In genomic region chr6:34237722-34238506, GRCh38 we compare ENCODE assay signal across 1 cellular context.
TF ChIP-seq lines count a peak whose summit lies in the region.

No MANE protein-coding gene starts in this region.

TF ChIP-seq in K562, 482 proteins besides CTCF, POLR2A, EP300 and RAD21 (continued from another document and continues in another):
- TF ChIP-seq ZFP30 (CRISPR knock-in tag; IDR thresholded peaks at IDR 0.05; ENCODE audit: borderline replicate concordance) = no peak
- peak; percentile 73 for TF ChIP-seq MXI1 (IDR thresholded peaks at IDR 0.05; ENCODE audit: low read depth, low read length)
- TF ChIP-seq ZNF431 (CRISPR knock-in tag; IDR thresholded peaks at IDR 0.05) = peak; percentile 94
- no peak for TF ChIP-seq NR4A1 (CRISPR knock-in tag; IDR thresholded peaks at IDR 0.05)
- TF ChIP-seq NR4A1 (tag; IDR thresholded peaks at IDR 0.05) = peak; percentile 91
- TF ChIP-seq ELF4 (CRISPR knock-in tag; IDR thresholded peaks at IDR 0.05) = 0 out of 2 replicates have a peak, but pooled peaks have one; percentile 32
- peak in 1 of 2 experiments; percentile 94; a peak in 1 of 4 replicates for TF ChIP-seq UBTF (IDR thresholded peaks at IDR 0.05; ENCODE audit: borderline replicate concordance in 1 of 2, low read depth in 2 of 2, low read length in 2 of 2)
- no peak for TF ChIP-seq ZNF280A (IDR thresholded peaks at IDR 0.05; ENCODE audit: low read depth, partially characterized antibody)
- TF ChIP-seq PML (IDR thresholded peaks at IDR 0.05; ENCODE audit: low read length) = no peak
- TF ChIP-seq EWSR1 (IDR thresholded peaks at IDR 0.05; ENCODE audit: borderline replicate concordance, low read depth, partially characterized antibody) = no peak
- TF ChIP-seq, protein P1, sequence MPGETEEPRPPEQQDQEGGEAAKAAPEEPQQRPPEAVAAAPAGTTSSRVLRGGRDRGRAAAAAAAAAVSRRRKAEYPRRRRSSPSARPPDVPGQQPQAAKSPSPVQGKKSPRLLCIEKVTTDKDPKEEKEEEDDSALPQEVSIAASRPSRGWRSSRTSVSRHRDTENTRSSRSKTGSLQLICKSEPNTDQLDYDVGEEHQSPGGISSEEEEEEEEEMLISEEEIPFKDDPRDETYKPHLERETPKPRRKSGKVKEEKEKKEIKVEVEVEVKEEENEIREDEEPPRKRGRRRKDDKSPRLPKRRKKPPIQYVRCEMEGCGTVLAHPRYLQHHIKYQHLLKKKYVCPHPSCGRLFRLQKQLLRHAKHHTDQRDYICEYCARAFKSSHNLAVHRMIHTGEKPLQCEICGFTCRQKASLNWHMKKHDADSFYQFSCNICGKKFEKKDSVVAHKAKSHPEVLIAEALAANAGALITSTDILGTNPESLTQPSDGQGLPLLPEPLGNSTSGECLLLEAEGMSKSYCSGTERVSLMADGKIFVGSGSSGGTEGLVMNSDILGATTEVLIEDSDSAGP (CRISPR knock-in tag; IDR thresholded peaks at IDR 0.05) = 0 out of 2 replicates have a peak, but pooled peaks have one; percentile 72
- no peak for TF ChIP-seq CBFA2T2 (conservative IDR thresholded peaks at IDR 0.05)
- no peak for TF ChIP-seq ZNF717 (CRISPR knock-in tag; IDR thresholded peaks at IDR 0.05)
- TF ChIP-seq DDX20 (tag; IDR thresholded peaks at IDR 0.05; ENCODE audit: low read depth) = no peak
- TF ChIP-seq LEF1 (IDR thresholded peaks at IDR 0.05) = no peak
- no peak; the same call in 1 of the 2 replicates for TF ChIP-seq ZNF384 (IDR thresholded peaks at IDR 0.05; ENCODE audit: low read depth, low read length)
- peak; percentile 54; the same call in 1 of the 2 replicates for TF ChIP-seq SIN3B (IDR thresholded peaks at IDR 0.05; ENCODE audit: low read depth)
- no peak for TF ChIP-seq TCFL5 (CRISPR knock-in tag; conservative IDR thresholded peaks at IDR 0.05)
- no peak for TF ChIP-seq E4F1 (CRISPR knock-in tag; IDR thresholded peaks at IDR 0.05; ENCODE audit: borderline replicate concordance)
- TF ChIP-seq ARID2 (IDR thresholded peaks at IDR 0.05) = no peak
- TF ChIP-seq JUND (IDR thresholded peaks at IDR 0.05; ENCODE audit: borderline replicate concordance, low read depth, low read length) = peak; percentile 48; the same call in 1 of the 2 replicates
- TF ChIP-seq JUND (tag; IDR thresholded peaks at IDR 0.05; ENCODE audit: borderline replicate concordance, low read depth, low read length) = no peak; the same call in 2 of the 3 replicates
- TF ChIP-seq, protein P2, sequence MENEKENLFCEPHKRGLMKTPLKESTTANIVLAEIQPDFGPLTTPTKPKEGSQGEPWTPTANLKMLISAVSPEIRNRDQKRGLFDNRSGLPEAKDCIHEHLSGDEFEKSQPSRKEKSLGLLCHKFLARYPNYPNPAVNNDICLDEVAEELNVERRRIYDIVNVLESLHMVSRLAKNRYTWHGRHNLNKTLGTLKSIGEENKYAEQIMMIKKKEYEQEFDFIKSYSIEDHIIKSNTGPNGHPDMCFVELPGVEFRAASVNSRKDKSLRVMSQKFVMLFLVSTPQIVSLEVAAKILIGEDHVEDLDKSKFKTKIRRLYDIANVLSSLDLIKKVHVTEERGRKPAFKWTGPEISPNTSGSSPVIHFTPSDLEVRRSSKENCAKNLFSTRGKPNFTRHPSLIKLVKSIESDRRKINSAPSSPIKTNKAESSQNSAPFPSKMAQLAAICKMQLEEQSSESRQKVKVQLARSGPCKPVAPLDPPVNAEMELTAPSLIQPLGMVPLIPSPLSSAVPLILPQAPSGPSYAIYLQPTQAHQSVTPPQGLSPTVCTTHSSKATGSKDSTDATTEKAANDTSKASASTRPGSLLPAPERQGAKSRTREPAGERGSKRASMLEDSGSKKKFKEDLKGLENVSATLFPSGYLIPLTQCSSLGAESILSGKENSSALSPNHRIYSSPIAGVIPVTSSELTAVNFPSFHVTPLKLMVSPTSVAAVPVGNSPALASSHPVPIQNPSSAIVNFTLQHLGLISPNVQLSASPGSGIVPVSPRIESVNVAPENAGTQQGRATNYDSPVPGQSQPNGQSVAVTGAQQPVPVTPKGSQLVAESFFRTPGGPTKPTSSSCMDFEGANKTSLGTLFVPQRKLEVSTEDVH (IDR thresholded peaks at IDR 0.05; ENCODE audit: low read depth, partially characterized antibody) = peak; percentile 86
- TF ChIP-seq STAG1 (CRISPR knock-in tag; IDR thresholded peaks at IDR 0.05; ENCODE audit: borderline replicate concordance) = peak; percentile 61; the same call in 1 of the 2 replicates
- TF ChIP-seq ATF3 (IDR thresholded peaks at IDR 0.05) = no peak
- TF ChIP-seq ATF3 (CRISPR knock-in tag; conservative IDR thresholded peaks at IDR 0.05) = peak; percentile 85
- peak; percentile 75; the same call in 1 of the 2 replicates for TF ChIP-seq CREM (IDR thresholded peaks at IDR 0.05; ENCODE audit: low read depth)
- TF ChIP-seq BMI1 (IDR thresholded peaks at IDR 0.05; ENCODE audit: low read length) = no peak
- TF ChIP-seq, protein P3, sequence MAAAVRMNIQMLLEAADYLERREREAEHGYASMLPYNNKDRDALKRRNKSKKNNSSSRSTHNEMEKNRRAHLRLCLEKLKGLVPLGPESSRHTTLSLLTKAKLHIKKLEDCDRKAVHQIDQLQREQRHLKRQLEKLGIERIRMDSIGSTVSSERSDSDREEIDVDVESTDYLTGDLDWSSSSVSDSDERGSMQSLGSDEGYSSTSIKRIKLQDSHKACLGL (CRISPR knock-in tag; IDR thresholded peaks at IDR 0.05; ENCODE audit: borderline replicate concordance, poor library complexity, severe bottlenecking) = peak; percentile 24
- no peak for TF ChIP-seq KAT8 (IDR thresholded peaks at IDR 0.05; ENCODE audit: low read depth)
- TF ChIP-seq FOXP1 (CRISPR knock-in tag; IDR thresholded peaks at IDR 0.05) = peak; percentile 100
- peak; percentile 85 for TF ChIP-seq ZFP36 (IDR thresholded peaks at IDR 0.05; ENCODE audit: low read depth, low read length, partially characterized antibody)
- peak; percentile 58; the same call in 1 of the 2 replicates for TF ChIP-seq FOSL1 (tag; conservative IDR thresholded peaks at IDR 0.05)
- TF ChIP-seq HSF4 (CRISPR knock-in tag; IDR thresholded peaks at IDR 0.05; ENCODE audit: borderline replicate concordance) = no peak
- TF ChIP-seq ZNF347 (CRISPR knock-in tag; IDR thresholded peaks at IDR 0.05; ENCODE audit: low read depth) = 0 out of 2 replicates have a peak, but pooled peaks have one; percentile 55
- no peak for TF ChIP-seq HMG20B (CRISPR knock-in tag; IDR thresholded peaks at IDR 0.05)
- no peak for TF ChIP-seq RFX1 (IDR thresholded peaks at IDR 0.05)
- no peak for TF ChIP-seq LARP7 (IDR thresholded peaks at IDR 0.05)
- TF ChIP-seq ZNF124 (CRISPR knock-in tag; IDR thresholded peaks at IDR 0.05) = peak; percentile 93
- TF ChIP-seq MYNN (IDR thresholded peaks at IDR 0.05) = peak; percentile 67; the same call in 1 of the 2 replicates
- TF ChIP-seq MYNN (CRISPR knock-in tag; IDR thresholded peaks at IDR 0.05) = no peak
- TF ChIP-seq TBL1XR1 (IDR thresholded peaks at IDR 0.05; ENCODE audit: low read length in 2 of 2) = no peak; a peak in 1 of 4 replicates
- peak; percentile 82; the same call in 1 of the 2 replicates for TF ChIP-seq KLF13 (tag; IDR thresholded peaks at IDR 0.05; ENCODE audit: borderline replicate concordance, low read depth)
- TF ChIP-seq ZNF311 (CRISPR knock-in tag; IDR thresholded peaks at IDR 0.05) = no peak
- peak; percentile 86 for TF ChIP-seq GABPA (tag; conservative IDR thresholded peaks at IDR 0.05; ENCODE audit: low read depth)
- no peak for TF ChIP-seq ZNF3 (CRISPR knock-in tag; IDR thresholded peaks at IDR 0.05)
- TF ChIP-seq SMARCC2 (IDR thresholded peaks at IDR 0.05; ENCODE audit: low read depth) = no peak
- no peak for TF ChIP-seq SAP30 (IDR thresholded peaks at IDR 0.05; ENCODE audit: borderline replicate concordance, insufficient read depth, low read depth, low read length, poor library complexity, severe bottlenecking)
- TF ChIP-seq RREB1 (CRISPR knock-in tag; IDR thresholded peaks at IDR 0.05) = no peak
